ENCODE assay signal across 16 cellular contexts in genomic region chr6:37488464-37488863, GRCh38. TPM values are rescaled to one million over a fixed set of nuclear protein-coding genes. Genes with fewer than 3 reads are reported as not detected.
A peak's percentile ranks its signal among the peaks of the same experiment; 100 is the strongest.
DNase-seq lines count a peak whose midpoint lies in the region; ATAC-seq and TF ChIP-seq lines count a peak whose summit lies in the region.
"Had no signal": no experiment of that assay in that cellular context is flagged by ENCODE, and none has a peak within 500 bp of the region (broad histone marks: within the 10 kb centered on the region; RNA-seq: fewer than 3 reads in every experiment).

No MANE protein-coding gene starts in this region.

- TF ChIP-seq EP300 in stomach (IDR thresholded peaks at IDR 0.05): no peak

- POLR2A ChIA-PET in naive thymus-derived CD8-positive, alpha-beta T cell (lab: Charles Lee): interaction anchor here (0.6 to 3.2 kb wide), 3 partner anchors 10 to 48 kb away, joined by 3 to 15 read pairs (median 4); no protein-coding TSS in a partner anchor

- peaks cover 13% of the 10 kb centered on the region for H3K36me3 Mint-ChIP-seq in activated CD4-positive, alpha-beta T cell treated with anti-CD3 and anti-CD28 coated beads, Interleukin-2, amount 10 ng/mL, durations not matched to agents 24 days and 14 days (ENCODE audit: low read depth)
- peaks cover 5% of the 10 kb centered on the region for H3K36me3 Mint-ChIP-seq in T-helper 17 cell (ENCODE audit: low read depth)
- peaks cover 8% of the 10 kb centered on the region for H3K36me3 Mint-ChIP-seq in activated naive CD8-positive, alpha-beta T cell treated with anti-CD3 and anti-CD28 coated beads, Interleukin-2, amount 50 U/mL, for 24 hours (ENCODE audit: low read depth)
- H3K36me3 Mint-ChIP-seq in naive thymus-derived CD8-positive, alpha-beta T cell: no peaks in the 10 kb centered on the region

- H3K9me3 Mint-ChIP-seq in activated CD4-positive, alpha-beta T cell treated with anti-CD3 and anti-CD28 coated beads, Interleukin-2, amount 10 ng/mL, durations not matched to agents 24 days and 14 days: no peaks in the 10 kb centered on the region
- no peaks in the 10 kb centered on the region for H3K9me3 Mint-ChIP-seq in activated naive CD8-positive, alpha-beta T cell treated with anti-CD3 and anti-CD28 coated beads, Interleukin-2, amount 50 U/mL, for 24 hours
- no peaks in the 10 kb centered on the region for H3K9me3 Mint-ChIP-seq in naive thymus-derived CD8-positive, alpha-beta T cell
- H3K9me3 Mint-ChIP-seq: T-helper 1 cell treated with Interleukin-12 subunit alpha and Interleukin-12 subunit beta and Interleukin-4 antibody, amounts not matched to agents 30 μg/mL and 1 μg/mL, for 36 hours had no signal

- H3K27me3 ChIP-seq in stomach: no peaks in the 10 kb centered on the region
- H3K27me3 ChIP-seq: hepatocyte had no signal

- H3K4me1 ChIP-seq in stomach: peaks cover 4 to 41% (median 15%) of the 10 kb centered on the region in 4 donors

- TF ChIP-seq POLR2A in stomach (IDR thresholded peaks at IDR 0.05): no peak

- H3K27ac Mint-ChIP-seq in activated CD4-positive, alpha-beta T cell treated with anti-CD3 and anti-CD28 coated beads, Interleukin-2, amount 10 ng/mL, durations not matched to agents 24 days and 14 days: peak overlapping the region; percentile 79
- peak overlapping the region; percentile 100 for H3K27ac Mint-ChIP-seq in T-helper 17 cell
- no peak overlapping the region for H3K27ac Mint-ChIP-seq in activated naive CD8-positive, alpha-beta T cell treated with anti-CD3 and anti-CD28 coated beads, Interleukin-2, amount 50 U/mL, for 24 hours
- H3K27ac Mint-ChIP-seq in naive thymus-derived CD8-positive, alpha-beta T cell: peak overlapping the region; percentile 70 to 100 (median 81)
- H3K27ac Mint-ChIP-seq: T-helper 1 cell treated with Interleukin-12 subunit alpha and Interleukin-12 subunit beta and Interleukin-4 antibody, amounts not matched to agents 30 μg/mL and 1 μg/mL, for 36 hours had no signal

- no peaks in the 10 kb centered on the region for H3K9me3 ChIP-seq in T-helper 17 cell (ENCODE audit: control insufficient read depth, low read length, poor library complexity, severe bottlenecking)
- no peaks in the 10 kb centered on the region for H3K9me3 ChIP-seq in stomach

- TF ChIP-seq CTCF in stomach (IDR thresholded peaks at IDR 0.05): no peak

- H3K36me3 ChIP-seq in stomach: peaks cover 0 to 27% (median 24%) of the 10 kb centered on the region in 4 donors

- H3K4me3 Mint-ChIP-seq in activated CD4-positive, alpha-beta T cell treated with anti-CD3 and anti-CD28 coated beads, Interleukin-2, amount 10 ng/mL, durations not matched to agents 24 days and 14 days: no peak overlapping the region
- H3K4me3 Mint-ChIP-seq in T-helper 17 cell: peak overlapping the region; percentile 78
- H3K4me3 Mint-ChIP-seq in activated naive CD8-positive, alpha-beta T cell treated with anti-CD3 and anti-CD28 coated beads, Interleukin-2, amount 50 U/mL, for 24 hours: no peak overlapping the region
- H3K4me3 Mint-ChIP-seq in naive thymus-derived CD8-positive, alpha-beta T cell: peak overlapping the region in 2 of 10 donors; percentile 10 to 86
- H3K4me3 Mint-ChIP-seq: T-helper 1 cell treated with Interleukin-12 subunit alpha and Interleukin-12 subunit beta and Interleukin-4 antibody, amounts not matched to agents 30 μg/mL and 1 μg/mL, for 36 hours had no signal

- no peak overlapping the region for H3K4me3 ChIP-seq in stomach
- H3K4me3 ChIP-seq: hepatocyte had no signal

- peaks cover 34% of the 10 kb centered on the region for H3K4me1 Mint-ChIP-seq in activated CD4-positive, alpha-beta T cell treated with anti-CD3 and anti-CD28 coated beads, Interleukin-2, amount 10 ng/mL, durations not matched to agents 24 days and 14 days
- H3K4me1 Mint-ChIP-seq in T-helper 17 cell: peaks cover 55% of the 10 kb centered on the region
- peaks cover 60% of the 10 kb centered on the region for H3K4me1 Mint-ChIP-seq in activated naive CD8-positive, alpha-beta T cell treated with anti-CD3 and anti-CD28 coated beads, Interleukin-2, amount 50 U/mL, for 24 hours
- peaks cover 36 to 58% (median 44%) of the 10 kb centered on the region in 4 donors for H3K4me1 Mint-ChIP-seq in naive thymus-derived CD8-positive, alpha-beta T cell

- H3K27ac ChIP-seq in stomach: no peak overlapping the region
- H3K27ac ChIP-seq: hepatocyte had no signal

- no peaks in the 10 kb centered on the region for H3K27me3 Mint-ChIP-seq in activated CD4-positive, alpha-beta T cell treated with anti-CD3 and anti-CD28 coated beads, Interleukin-2, amount 10 ng/mL, durations not matched to agents 24 days and 14 days
- no peaks in the 10 kb centered on the region for H3K27me3 Mint-ChIP-seq in T-helper 17 cell
- H3K27me3 Mint-ChIP-seq in activated naive CD8-positive, alpha-beta T cell treated with anti-CD3 and anti-CD28 coated beads, Interleukin-2, amount 50 U/mL, for 24 hours: no peaks in the 10 kb centered on the region
- H3K27me3 Mint-ChIP-seq in naive thymus-derived CD8-positive, alpha-beta T cell: no peaks in the 10 kb centered on the region

- intact Hi-C loops in activated CD4-positive, alpha-beta T cell treated with anti-CD3 and anti-CD28 coated beads, Interleukin-2, amount 10 ng/mL, durations not matched to agents 24 days and 14 days (cut with micrococcal nuclease): no loop called here
- intact Hi-C loops in stomach (cut with DNase I; ENCODE audit: low total_unique reads): loop anchor here (10.0 kb wide), 2 partner anchors 76 to 206 kb away; partner anchors contain the start of gene MDGA1

- peak; percentile 72 for ATAC-seq in T-helper 17 cell
- peak; percentile 62 for ATAC-seq in activated naive CD8-positive, alpha-beta T cell treated with anti-CD3 and anti-CD28 coated beads, Interleukin-2, amount 50 U/mL, for 24 hours
- peak; percentile 15 to 32 for ATAC-seq in naive thymus-derived CD8-positive, alpha-beta T cell

- no peak for DNase-seq in activated CD4-positive, alpha-beta T cell treated with anti-CD3 and anti-CD28 coated beads, Interleukin-2, amount 10 ng/mL, durations not matched to agents 24 days and 14 days
- no peak for DNase-seq in activated CD4-positive, alpha-beta T cell treated with anti-CD3 and anti-CD28 coated beads for 1 hour
- DNase-seq in T-helper 17 cell (no peak), NCI-H2227 treated with DMSO at 0.1 percent for 48 hours (lab: John Stamatoyannopoulos, UW) (no peak), epidermal melanocyte (ENCODE audit: insufficient read length, low spot score) (no peak), stomach (no peak)
- no peak for DNase-seq in activated naive CD8-positive, alpha-beta T cell treated with anti-CD3 and anti-CD28 coated beads, Interleukin-2, amount 50 U/mL, for 24 hours
- DNase-seq in naive thymus-derived CD8-positive, alpha-beta T cell: peak in 1 of 10 donors; percentile 28
- DNase-seq: effector CD4-positive, alpha-beta T cell; kidney glomerular epithelial cell; midbrain; NCI-H1930; NCI-H510A treated with DMSO at 0.1 percent for 48 hours; SHP77 had no signal

- 50 to 72% (median 60%) methylated on average over 2 of the region's 2 CpGs for WGBS in stomach, 5 donors

RNA-seq across cellular contexts. Expression of gene CCDC167, which starts 11.2 kb away (rescaled TPM):
- 59.1 and 62.4 TPM in 2 replicates for total RNA-seq in activated CD4-positive, alpha-beta T cell treated with anti-CD3 and anti-CD28 coated beads, Interleukin-2, amount 10 ng/mL, durations not matched to agents 24 days and 14 days
- 10 to 100 TPM; 29.6 to 43.7 TPM for total RNA-seq in T-helper 17 cell
- total RNA-seq in naive thymus-derived CD8-positive, alpha-beta T cell: 10 to 100 TPM; 17.9 TPM
- polyA plus RNA-seq in naive thymus-derived CD8-positive, alpha-beta T cell: 10 to 100 TPM; 64.3 to 74.7 (median 69.3) TPM
- 10 to 100 TPM in 3 of 5 donors, 1 to 10 TPM in 1, not detected in 1; 4.2 to 46.9 (median 28.8) TPM for total RNA-seq in stomach
- 10 to 100 TPM; 26.0 to 47.8 (median 42.5) TPM for polyA plus RNA-seq in stomach

RNA-seq across cellular contexts. Expression of gene CMTR1, which starts 55.4 kb away (rescaled TPM):
- 56.4 and 57.1 TPM in 2 replicates for total RNA-seq in activated CD4-positive, alpha-beta T cell treated with anti-CD3 and anti-CD28 coated beads, Interleukin-2, amount 10 ng/mL, durations not matched to agents 24 days and 14 days
- total RNA-seq in T-helper 17 cell (10 to 100 TPM; 79.7 to 81.3 TPM), stomach (100 to 1,000 TPM in 1 of 5 donors, 10 to 100 TPM in 4; 23.6 to 145 (median 26.4) TPM)
- total RNA-seq in naive thymus-derived CD8-positive, alpha-beta T cell: 10 to 100 TPM; 65.1 to 66.8 TPM
- polyA plus RNA-seq in naive thymus-derived CD8-positive, alpha-beta T cell: 10 to 100 TPM; 19.2 to 28.0 (median 24.0) TPM
- polyA plus RNA-seq in stomach: 10 to 100 TPM in 1 of 3 donors, 1 to 10 TPM in 2; 6.3 to 14.1 (median 6.6) TPM
